30 cellular contexts compared by ENCODE assay signal in genomic region chr12:130560321-130560720, GRCh38.
A peak's percentile ranks its signal among the peaks of the same experiment; 100 is the strongest.
DNase-seq lines count a peak whose midpoint lies in the region.
"Had no signal": no experiment of that assay in that cellular context is flagged by ENCODE, and none has a peak within 500 bp of the region (broad histone marks: within the 10 kb centered on the region; RNA-seq: fewer than 3 reads in every experiment).

No MANE protein-coding gene starts in this region.

- peaks cover 25% of the 10 kb centered on the region for H3K9me3 ChIP-seq in SJSA1 (replicated peaks)
- H3K9me3 ChIP-seq: A549, BE2C, Caco-2 had no signal

- H3K4me3 ChIP-seq in SJSA1, result no peak overlapping the region
- H3K4me3 ChIP-seq: A549; BLaER1; BLaER1 treated with 17β-estradiol and CSF1 and Interleukin-3, amounts not matched to agents 10 nM and 100 nM had no signal

- H3K36me3 ChIP-seq in SJSA1, result no peaks in the 10 kb centered on the region
- H3K36me3 ChIP-seq: BLaER1; BLaER1 treated with 17β-estradiol and CSF1 and Interleukin-3, amounts not matched to agents 10 nM and 100 nM had no signal

- DNase-seq in DMS53 (lab: John Stamatoyannopoulos, UW) (peak; percentile 13), DMS53 treated with DMSO at 0.1 percent for 48 hours (lab: John Stamatoyannopoulos, UW; ENCODE audit: unreplicated experiment) (no peak), SJSA1 (ENCODE audit: low read depth in 1 of 2, low spot score in 2 of 2) (peak; percentile 60 to 89), islet precursor cell (peak; percentile 37), NCI-H2227 treated with DMSO at 0.1 percent for 48 hours (lab: John Stamatoyannopoulos, UW) (no peak)
- DNase-seq in activated CD4-positive, CD25-positive, alpha-beta regulatory T cell (lab: John Stamatoyannopoulos, UW), result no peak
- DNase-seq: 8988T; ACHN; AML-193; BE2C; C1 segment of cervical spinal cord; Caco-2; Calu3; CD4-positive, alpha-beta memory T cell; CD4-positive, alpha-beta T cell; CD4-positive, CD25-positive, alpha-beta regulatory T cell; CD8-positive, alpha-beta memory T cell; CD8-positive, alpha-beta T cell; COR-L47; DMS 273 treated with DMSO at 0.1 percent for 48 hours; DMS153; DMS79; DMS79 treated with DMSO at 0.1 percent for 48 hours; DND-41; EL had no signal

- no peak overlapping the region for H3K27ac ChIP-seq in SJSA1
- H3K27ac ChIP-seq: 22Rv1; A549; BLaER1; BLaER1 treated with 17β-estradiol and CSF1 and Interleukin-3, amounts not matched to agents 10 nM and 100 nM; C4-2B had no signal

- H3K4me1 ChIP-seq in SJSA1 (replicated peaks), result no peaks in the 10 kb centered on the region
- H3K4me1 ChIP-seq: A549; BLaER1; BLaER1 treated with 17β-estradiol and CSF1 and Interleukin-3, amounts not matched to agents 10 nM and 100 nM had no signal

- peaks cover 91% of the 10 kb centered on the region for H3K27me3 ChIP-seq in SJSA1 (replicated peaks)
- H3K27me3 ChIP-seq: BE2C, BLaER1 had no signal

Comparison
In these comparisons a context has a peak if more than half of its experiments do, and no peak if none do; other contexts are left out.
1. DNase-seq: peak in DMS53 (single experiment), SJSA1 (2 of 2) and islet precursor cell (single experiment); none in DMS53 treated with DMSO at 0.1 percent for 48 hours (single experiment), NCI-H2227 treated with DMSO at 0.1 percent for 48 hours (single experiment) and activated CD4-positive, CD25-positive, alpha-beta regulatory T cell (0 of 4).